In the genomic region with DNA sequence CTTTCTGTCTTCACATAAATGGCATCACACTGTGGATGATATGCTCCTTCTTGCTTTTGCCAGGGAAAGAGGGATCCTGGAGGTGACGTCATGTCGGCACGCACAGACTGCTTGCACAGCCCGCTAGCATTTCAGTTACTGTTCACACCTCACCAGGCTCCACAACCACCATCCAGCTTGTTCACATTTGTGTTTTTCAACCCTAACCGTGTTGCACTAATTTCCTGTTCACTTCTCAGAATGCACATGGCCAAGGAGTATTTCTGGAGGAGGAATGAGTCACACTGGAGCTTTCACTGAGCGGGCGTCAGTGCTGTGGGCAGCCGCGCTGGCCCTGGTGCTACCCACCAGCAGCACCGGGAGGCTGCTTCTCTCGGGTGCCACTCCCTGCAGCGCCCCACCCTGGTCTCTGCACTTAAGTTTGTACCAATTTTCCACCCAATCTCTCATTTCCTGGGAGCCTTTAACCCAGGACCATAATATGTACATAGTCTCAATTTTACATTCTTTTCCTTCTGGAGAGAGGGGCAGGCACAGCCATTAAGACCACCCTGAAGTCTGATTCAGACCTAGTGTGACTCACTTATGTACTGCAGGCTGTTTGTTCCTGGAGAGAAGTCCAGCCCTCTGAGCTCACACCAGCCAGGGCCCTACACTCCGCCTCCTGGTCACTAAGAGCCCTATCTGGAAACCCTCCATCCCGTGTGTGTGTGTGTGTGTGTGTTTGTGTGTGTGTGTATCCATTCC, we compare ENCODE assay signal across 8 cellular contexts.
DNase-seq lines count a peak whose midpoint lies in the region; ATAC-seq, FAIRE-seq and TF ChIP-seq lines count a peak whose summit lies in the region.

No MANE protein-coding gene starts in this region.

- H3K27ac ChIP-seq in fibroblast of lung (ENCODE audit: insufficient read depth, low read length) (peak overlapping the region; percentile 77), pancreas (peak overlapping the region in 3 of 4 donors; percentile 51 to 81 (median 56)), aorta (ENCODE audit: low read depth in 1 of 2, low read length in 2 of 2) (peak overlapping the region in 1 of 2 donors; percentile 19)

- no peak overlapping the region for H2AFZ ChIP-seq in fibroblast of lung (ENCODE audit: low read length)

- H3K27me3 ChIP-seq in fibroblast of lung (ENCODE audit: control insufficient read depth, insufficient read depth, low read length) (no peaks in the 10 kb centered on the region), pancreas (no peaks in the 10 kb centered on the region), aorta (ENCODE audit: control insufficient read depth in 1 of 2, insufficient read depth in 2 of 2, low read length in 1 of 2) (no peaks in the 10 kb centered on the region)

- H3K9me3 ChIP-seq in fibroblast of lung (ENCODE audit: control insufficient read depth, insufficient read depth, low read depth, low read length) (no peaks in the 10 kb centered on the region), pancreas (no peaks in the 10 kb centered on the region), aorta (ENCODE audit: control insufficient read depth, low read length) (no peaks in the 10 kb centered on the region)

- no peaks in the 10 kb centered on the region for H3K36me3 ChIP-seq in fibroblast of lung (ENCODE audit: control insufficient read depth, insufficient read depth, low read length)
- peaks cover 0 to 6% (median 0%) of the 10 kb centered on the region in 3 donors for H3K36me3 ChIP-seq in pancreas
- H3K36me3 ChIP-seq in aorta (ENCODE audit: control insufficient read depth in 1 of 2, insufficient read depth in 2 of 2, low read length in 1 of 2) = no peaks in the 10 kb centered on the region

- peak overlapping the region; percentile 11 for H3K9ac ChIP-seq in fibroblast of lung (ENCODE audit: insufficient read depth, low read length)

- intact Hi-C loops in pancreas (cut with DNase I) = no loop called here
- intact Hi-C loops in aorta (cut with DNase I) = loop anchor here (5.0 kb wide), 1 partner anchor 65 kb away; the partner anchor contains the start of gene MBP (in 2 of the 2)

- 82 to 86% methylated on average over 14 of the region's 14 CpGs for WGBS in pancreas, 2 donors
- WGBS in aorta, 2 donors = 15 to 18% methylated on average over 14 of the region's 14 CpGs

- ATAC-seq in GM21619 (IDR thresholded peaks at IDR 0.05; ENCODE audit: unreplicated experiment) (peak; percentile 28), pancreas (peak in 3 of 4 donors; percentile 56 to 71 (median 62)), aorta (ENCODE audit: low FRiP score) (peak; percentile 82)

- no peak overlapping the region for H3K4me3 ChIP-seq in AG10803 (ENCODE audit: low read length)
- H3K4me3 ChIP-seq in fibroblast of lung (replicated peaks in 1 of 4; ENCODE audit: control extremely low read depth in 1 of 4, insufficient read depth in 1 of 4, low read depth in 3 of 4, low read length in 4 of 4) = no peak overlapping the region
- H3K4me3 ChIP-seq in pancreas = no peak overlapping the region
- H3K4me3 ChIP-seq in aorta (ENCODE audit: low read length in 2 of 2) = no peak overlapping the region

- peak overlapping the region; percentile 58 for H3K4me2 ChIP-seq in fibroblast of lung (ENCODE audit: extremely low read depth, insufficient read depth, low read length)

- DNase-seq in AG10803 (ENCODE audit: low read depth) (peak; percentile 80), NK-92 (lab: John Stamatoyannopoulos, UW; ENCODE audit: unreplicated experiment) (peak; percentile 5), activated T-cell treated with anti-CD3 and anti-CD28 coated beads for 24 hours (ENCODE audit: low read depth) (peak; percentile 62), fibroblast of lung (ENCODE audit: low read depth in 2 of 2) (peak; percentile 95 to 96), pancreas (no peak), aorta (peak; percentile 91), NCI-H128 (lab: John Stamatoyannopoulos, UW; ENCODE audit: unreplicated experiment) (no peak)

- TF ChIP-seq CTCF in AG10803 (conservative IDR thresholded peaks at IDR 0.05; ENCODE audit: low read length) (peak; percentile 4; the same call in 1 of the 2 replicates), fibroblast of lung (conservative IDR thresholded peaks at IDR 0.05 in 1 of 2, IDR thresholded peaks at IDR 0.05 in 1 of 2; ENCODE audit: low read depth in 1 of 2, low read length in 2 of 2) (peak in 1 of 2 donors; percentile 9), pancreas (IDR thresholded peaks at IDR 0.05) (no peak)

- no peaks in the 10 kb centered on the region for H4K20me1 ChIP-seq in fibroblast of lung (ENCODE audit: control insufficient read depth, extremely low read depth, insufficient read depth, low read length)

- FAIRE-seq in pancreas (lab: Jason Lieb, UNC) = no peak

- no peaks in the 10 kb centered on the region for H3K79me2 ChIP-seq in fibroblast of lung (ENCODE audit: control insufficient read depth, insufficient read depth, low read length)

- H3K4me1 ChIP-seq in fibroblast of lung (ENCODE audit: control insufficient read depth, extremely low read depth, insufficient read depth, low read length) = peaks cover 38% of the 10 kb centered on the region
- peaks cover 0 to 45% (median 17%) of the 10 kb centered on the region in 3 donors for H3K4me1 ChIP-seq in pancreas
- peaks cover 0 to 3% of the 10 kb centered on the region in 2 donors for H3K4me1 ChIP-seq in aorta (ENCODE audit: control insufficient read depth in 1 of 2, insufficient read depth in 2 of 2, low read length in 2 of 2)

Comparison
In these comparisons a context has a peak if more than half of its experiments do, and no peak if none do; other contexts are left out.
1. DNase-seq: peak in AG10803 (single experiment), NK-92 (single experiment), activated T-cell treated with anti-CD3 and anti-CD28 coated beads for 24 hours (single experiment), fibroblast of lung (2 of 2) and aorta (2 of 2); none in pancreas (0 of 6) and NCI-H128 (single experiment).
2. ATAC-seq: peak in every context shown above with its lines; median percentile 82 in aorta; 62 in pancreas; 28 in GM21619.
3. intact Hi-C loops: an anchor here in aorta (5.0 kb wide); none called in pancreas.